In the genomic region with DNA sequence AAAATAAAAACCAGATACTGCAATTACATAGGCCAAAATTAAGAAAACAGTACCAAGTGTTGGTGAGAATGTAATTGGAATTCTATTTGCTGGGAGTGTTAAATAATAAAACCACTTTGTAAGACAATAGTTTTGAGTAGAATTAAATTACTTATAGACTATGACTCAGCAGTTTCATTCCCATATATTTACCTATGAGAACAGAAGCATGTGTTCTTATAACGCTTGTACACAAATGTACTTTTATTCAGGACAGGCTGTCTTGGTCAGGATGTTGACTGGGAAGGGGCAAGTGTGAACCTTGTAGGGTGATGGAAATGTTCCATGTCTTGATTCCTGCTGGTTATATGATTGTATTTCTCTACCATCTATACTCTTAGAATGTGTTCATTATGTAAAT, we compare ENCODE assay signal across 1 cellular context.
TF ChIP-seq lines count a peak whose summit lies in the region.

No MANE protein-coding gene starts in this region.

TF ChIP-seq in H1, 55 proteins besides CTCF, POLR2A, EP300 and RAD21:
- TF ChIP-seq CREB1 (IDR thresholded peaks at IDR 0.05) (no peak), MAFK (IDR thresholded peaks at IDR 0.05; ENCODE audit: low read depth, low read length) (peak; percentile 26; the same call in 1 of the 2 replicates), SRF (IDR thresholded peaks at IDR 0.05; ENCODE audit: low read depth, low read length) (no peak), RXRA (IDR thresholded peaks at IDR 0.05; ENCODE audit: insufficient read depth, low read depth, low read length) (no peak), BACH1 (IDR thresholded peaks at IDR 0.05; ENCODE audit: low read length) (peak; percentile 77), SP1 (IDR thresholded peaks at IDR 0.05; ENCODE audit: low read depth, low read length) (no peak)
